In the genomic region with DNA sequence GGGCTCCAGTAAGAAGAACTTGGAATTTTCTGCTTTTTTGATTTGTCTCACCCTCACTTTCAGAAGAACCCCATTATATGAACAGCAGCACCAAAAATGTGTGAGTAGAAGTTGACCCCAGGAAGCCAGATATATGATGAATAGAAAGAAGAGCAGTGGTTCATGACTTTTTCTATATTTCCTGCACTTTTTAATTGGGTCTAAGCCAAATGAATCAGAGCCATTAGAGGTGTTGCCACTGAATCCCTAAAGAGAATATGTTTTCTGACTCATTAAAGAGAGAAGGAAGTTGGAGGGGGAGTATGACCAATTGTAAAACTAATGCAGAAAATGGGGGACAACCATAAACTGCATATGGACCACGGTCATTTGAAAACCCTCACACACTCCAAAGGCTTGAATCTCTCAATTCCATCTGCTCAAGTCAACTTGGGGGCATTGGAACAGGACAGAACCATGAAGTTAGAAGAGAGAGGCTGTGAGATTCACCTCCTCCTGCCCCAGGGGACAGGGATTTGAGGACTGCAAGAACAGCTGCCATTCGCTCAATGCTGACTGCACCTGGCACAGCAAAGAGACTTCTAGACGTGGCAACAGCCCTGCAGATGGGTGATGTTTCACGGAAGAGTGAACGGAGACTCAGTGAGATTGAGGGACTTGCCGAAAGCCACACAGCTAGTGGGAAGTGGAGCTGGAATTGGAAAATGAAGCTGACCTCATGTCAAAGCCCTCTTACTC, we compare ENCODE assay signal across 19 cellular contexts. TPM values are rescaled to one million over a fixed set of nuclear protein-coding genes. Genes with fewer than 3 reads are reported as not detected.
DNase-seq lines count a peak whose midpoint lies in the region; ATAC-seq and TF ChIP-seq lines count a peak whose summit lies in the region.
"Had no signal": no experiment of that assay in that cellular context is flagged by ENCODE, and none has a peak within 500 bp of the region (broad histone marks: within the 10 kb centered on the region; RNA-seq: fewer than 3 reads in every experiment).

No MANE protein-coding gene starts in this region.

- ATAC-seq in CD8-positive, alpha-beta T cell: no peak
- ATAC-seq: WTC11 had no signal

- DNase-seq in BE2C (peak; percentile 8), ELR (ENCODE audit: low read depth) (peak; percentile 44), NCI-H524 (lab: John Stamatoyannopoulos, UW) (peak; percentile 61 to 90), esophagus squamous epithelium (lab: John Stamatoyannopoulos, UW) (no peak), NCI-H128 (lab: John Stamatoyannopoulos, UW; ENCODE audit: unreplicated experiment) (no peak), HK-2 (ENCODE audit: unreplicated experiment) (no peak)
- DNase-seq in activated CD4-positive, alpha-beta T cell treated with anti-CD3 and anti-CD28 coated beads, Interleukin-2, amount 50 U/mL, for 1 hour: no peak
- DNase-seq in CD8-positive, alpha-beta T cell: no peak
- DNase-seq: activated effector memory CD4-positive, alpha-beta T cell treated with Interleukin-2 at 50 U/mL for 16 hours; amniotic stem cell; DMS53; mesenchymal stem cell; NCI-H526; stomach; T-helper 1 cell; uterus had no signal

- H3K4me3 ChIP-seq in BE2C (ENCODE audit: low read depth, low read length) (no peak overlapping the region), esophagus squamous epithelium (peak overlapping the region in 1 of 4 donors; percentile 12)
- no peak overlapping the region for H3K4me3 ChIP-seq in CD8-positive, alpha-beta T cell (ENCODE audit: low read depth, low read length)
- H3K4me3 ChIP-seq: stomach, uterus had no signal

- H3K4me1 Mint-ChIP-seq in CD8-positive, alpha-beta T cell (ENCODE audit: low read depth): peaks cover 4% of the 10 kb centered on the region
- H3K4me1 Mint-ChIP-seq: neural crest cell had no signal

- H3K9me3 Mint-ChIP-seq in CD8-positive, alpha-beta T cell: no peaks in the 10 kb centered on the region
- H3K9me3 Mint-ChIP-seq: neural crest cell, WTC11 had no signal

- no peak overlapping the region for H3K27ac Mint-ChIP-seq in CD8-positive, alpha-beta T cell
- H3K27ac Mint-ChIP-seq: WTC11 had no signal

- H3K36me3 Mint-ChIP-seq in CD8-positive, alpha-beta T cell: no peaks in the 10 kb centered on the region
- H3K36me3 Mint-ChIP-seq: WTC11 had no signal

- CTCF ChIA-PET in CD8-positive, alpha-beta T cell (lab: Charles Lee): interaction anchor here (1.2 kb wide), 1 partner anchor 11 kb away, joined by 3 read pairs; no protein-coding TSS in a partner anchor

- peak overlapping the region in 3 of 4 donors; percentile 39 to 79 (median 67) for H3K27ac ChIP-seq in esophagus squamous epithelium
- H3K27ac ChIP-seq in CD8-positive, alpha-beta T cell (ENCODE audit: low read depth, low read length): no peak overlapping the region
- H3K27ac ChIP-seq: stomach, uterus had no signal

- no peaks in the 10 kb centered on the region for H3K4me1 ChIP-seq in BE2C
- H3K4me1 ChIP-seq in esophagus squamous epithelium: peaks cover 0 to 77% (median 3%) of the 10 kb centered on the region in 3 donors
- no peaks in the 10 kb centered on the region for H3K4me1 ChIP-seq in CD8-positive, alpha-beta T cell (ENCODE audit: insufficient read depth, low read length)
- H3K4me1 ChIP-seq: uterus had no signal

- no peak for TF ChIP-seq POLR2A in esophagus squamous epithelium (IDR thresholded peaks at IDR 0.05)

- peaks cover 4% of the 10 kb centered on the region for H3K27me3 Mint-ChIP-seq in CD8-positive, alpha-beta T cell (ENCODE audit: low read depth)

- no peak overlapping the region for H3K4me3 Mint-ChIP-seq in CD8-positive, alpha-beta T cell
- H3K4me3 Mint-ChIP-seq: neural crest cell, WTC11 had no signal

- POLR2A ChIA-PET in CD8-positive, alpha-beta T cell (lab: Charles Lee): no interaction called here

- H3K9me3 ChIP-seq in BE2C (no peaks in the 10 kb centered on the region), esophagus squamous epithelium (no peaks in the 10 kb centered on the region)
- H3K9me3 ChIP-seq in CD8-positive, alpha-beta T cell (ENCODE audit: low read length): no peaks in the 10 kb centered on the region
- H3K9me3 ChIP-seq: stomach, uterus had no signal

- TF ChIP-seq CTCF in BE2C (IDR thresholded peaks at IDR 0.05; ENCODE audit: low read depth, low read length) (no peak), esophagus squamous epithelium (IDR thresholded peaks at IDR 0.05) (no peak)
- no peak for TF ChIP-seq CTCF in CD8-positive, alpha-beta T cell (IDR thresholded peaks at IDR 0.05)

- no peaks in the 10 kb centered on the region for H3K27me3 ChIP-seq in BE2C
- H3K27me3 ChIP-seq in esophagus squamous epithelium: no peaks in the 10 kb centered on the region
- H3K27me3 ChIP-seq in CD8-positive, alpha-beta T cell (ENCODE audit: insufficient read depth, low read length): no peaks in the 10 kb centered on the region
- H3K27me3 ChIP-seq: uterus had no signal

- intact Hi-C loops in esophagus squamous epithelium (cut with DNase I): no loop called here
- intact Hi-C loops in CD8-positive, alpha-beta T cell (cut with DNase I, micrococcal nuclease): no loop called here

- H3K36me3 ChIP-seq in BE2C (no peaks in the 10 kb centered on the region), esophagus squamous epithelium (no peaks in the 10 kb centered on the region)
- H3K36me3 ChIP-seq in CD8-positive, alpha-beta T cell (ENCODE audit: insufficient read depth, low read length): no peaks in the 10 kb centered on the region
- H3K36me3 ChIP-seq: stomach, uterus had no signal

- WGBS in esophagus squamous epithelium, 2 donors: 36 to 64% methylated on average over 6 of the region's 6 CpGs

RNA-seq across cellular contexts. Expression of gene DAPL1, which starts 3.0 kb away (rescaled TPM):
- not detected for polyA plus RNA-seq in BE2C (2012; ENCODE audit: insufficient read depth, insufficient read length, low read depth)
- 100 to 1,000 TPM in 3 of 4 donors, 10 to 100 TPM in 1; 79.3 to 220 (median 186) TPM for total RNA-seq in esophagus squamous epithelium
- total RNA-seq in CD8-positive, alpha-beta T cell: not detected
- total RNA-seq: activated CD8-positive, alpha-beta memory T cell treated with anti-CD3 and anti-CD28 coated beads for 36 hours; neural crest cell; stomach; uterus; WTC11 had no signal

Comparison
In these comparisons a context has a peak if more than half of its experiments do, and no peak if none do; other contexts are left out.
1. DNase-seq: peak in BE2C (single experiment), ELR (single experiment) and NCI-H524 (2 of 2); none in esophagus squamous epithelium (single experiment), activated CD4-positive, alpha-beta T cell treated with anti-CD3 and anti-CD28 coated beads, Interleukin-2, amount 50 U/mL, for 1 hour (single experiment), NCI-H128 (single experiment), CD8-positive, alpha-beta T cell (0 of 7) and HK-2 (single experiment).
2. RNA of gene DAPL1, which starts 3.0 kb away (total RNA-seq): 79.3 to 220 TPM in esophagus squamous epithelium; not detected in CD8-positive, alpha-beta T cell; every median in the first group is over 10 times any median in the second.